In the genomic region with DNA sequence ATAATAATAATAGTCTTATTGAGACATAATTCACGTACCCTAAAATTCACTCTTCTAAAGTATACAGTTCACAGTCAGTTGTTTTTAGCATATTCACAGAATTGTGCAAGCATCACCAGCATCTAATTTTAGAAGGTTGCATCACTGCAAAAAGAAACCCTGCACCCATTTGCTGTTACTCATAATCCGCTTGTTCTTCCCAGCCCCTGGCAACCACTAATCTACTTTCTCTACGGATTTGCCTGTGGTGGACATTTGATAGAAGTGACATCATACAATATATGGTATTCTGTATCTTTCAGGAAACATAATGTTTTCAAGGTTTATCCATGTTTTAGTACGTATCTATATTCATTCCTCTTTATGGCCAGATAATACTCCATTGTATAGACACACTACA, we compare ENCODE assay signal across 15 cellular contexts. TPM values are rescaled to one million over a fixed set of nuclear protein-coding genes. Genes with fewer than 3 reads are reported as not detected.
DNase-seq lines count a peak whose midpoint lies in the region; ATAC-seq and TF ChIP-seq lines count a peak whose summit lies in the region.
"Had no signal": no experiment of that assay in that cellular context is flagged by ENCODE, and none has a peak within 500 bp of the region (broad histone marks: within the 10 kb centered on the region; RNA-seq: fewer than 3 reads in every experiment).

No MANE protein-coding gene starts in this region.

- no peak for TF ChIP-seq POLR2A in vagina (IDR thresholded peaks at IDR 0.05)

- no peak overlapping the region for H3K4me3 ChIP-seq in osteoblast (ENCODE audit: insufficient read depth, low read length)
- H3K4me3 ChIP-seq in vagina = no peak overlapping the region
- H3K4me3 ChIP-seq: cardiac muscle cell, SJSA1 had no signal

- H3K27ac ChIP-seq in osteoblast (ENCODE audit: low read depth, low read length) = peak overlapping the region; percentile 53
- H3K27ac ChIP-seq in vagina = no peak overlapping the region
- H3K27ac ChIP-seq: cardiac muscle cell, KMS-11, SJSA1 had no signal

- peaks cover 8% of the 10 kb centered on the region for H3K4me1 ChIP-seq in osteoblast (ENCODE audit: insufficient read depth, low read length)
- H3K4me1 ChIP-seq in vagina = no peaks in the 10 kb centered on the region
- H3K4me1 ChIP-seq: SJSA1 had no signal

- DNase-seq in EL (peak; percentile 40), NOMO-1 treated with dmso at 0.1 percent for 144 hours (lab: John Stamatoyannopoulos, UW; ENCODE audit: unreplicated experiment) (peak; percentile 28), dedifferentiated amniotic fluid mesenchymal stem cell (ENCODE audit: extremely low spot score) (peak; percentile 38), osteoblast (ENCODE audit: insufficient read length, low spot score, missing footprints) (peak; percentile 71), vagina (ENCODE audit: extremely low spot score in 2 of 2) (no peak), GM10266 (ENCODE audit: extremely low spot score) (no peak), NCI-H2081 (lab: John Stamatoyannopoulos, UW) (no peak)
- DNase-seq: activated CD4-positive, CD25-positive, alpha-beta regulatory T cell treated with anti-CD3 and anti-CD28 coated beads, Interleukin-2, amount 50 U/mL, for 72 hours; activated T-cell treated with anti-CD3 and anti-CD28 coated beads, Interleukin-2, amount 50 U/mL, for 72 hours; NCI-H345; stimulated activated naive B cell treated with anti-CD40 and anti-IgM and Interleukin-4, amounts not matched to agents 10 μg/mL and 1 μg/mL and 100 μg/mL, for 72 hours had no signal

- TF ChIP-seq CTCF in osteoblast (IDR thresholded peaks at IDR 0.05; ENCODE audit: extremely low read depth, low read depth, low read length) = no peak
- TF ChIP-seq CTCF in vagina (IDR thresholded peaks at IDR 0.05) = no peak
- TF ChIP-seq CTCF in GM10266 (IDR thresholded peaks at IDR 0.05; ENCODE audit: control insufficient read depth, insufficient read depth, low read depth, missing control alignments) = no peak

- H3K9me3 ChIP-seq in osteoblast (ENCODE audit: low read depth, low read length) (no peaks in the 10 kb centered on the region), vagina (no peaks in the 10 kb centered on the region)
- H3K9me3 ChIP-seq: SJSA1 had no signal

- H3K4me2 ChIP-seq in osteoblast (ENCODE audit: insufficient read depth, low read length) = peak overlapping the region; percentile 41
- H3K4me2 ChIP-seq: KMS-11 had no signal

- intact Hi-C loops in vagina (cut with DNase I) = no loop called here

- H3K36me3 ChIP-seq in osteoblast (ENCODE audit: insufficient read depth, low read length) (no peaks in the 10 kb centered on the region), vagina (no peaks in the 10 kb centered on the region)
- H3K36me3 ChIP-seq: cardiac muscle cell, SJSA1 had no signal

- H3K27me3 ChIP-seq in osteoblast (ENCODE audit: insufficient read depth, low read length) (no peaks in the 10 kb centered on the region), vagina (no peaks in the 10 kb centered on the region)
- H3K27me3 ChIP-seq: cardiac muscle cell, SJSA1 had no signal

- no peak overlapping the region for H2AFZ ChIP-seq in osteoblast (ENCODE audit: low read length)

- no peaks in the 10 kb centered on the region for H4K20me1 ChIP-seq in osteoblast (ENCODE audit: insufficient read depth, low read length)

- no peaks in the 10 kb centered on the region for H3K79me2 ChIP-seq in osteoblast (ENCODE audit: insufficient read depth, low read length)

- ATAC-seq in GM18907 (IDR thresholded peaks at IDR 0.05; ENCODE audit: unreplicated experiment) = no peak
- ATAC-seq: activated T-cell treated with anti-CD3 and anti-CD28 coated beads, Interleukin-2, amount 50 U/mL, for 72 hours; stimulated activated naive B cell treated with anti-CD40 and anti-IgM and Interleukin-4, amounts not matched to agents 10 μg/mL and 1 μg/mL and 100 μg/mL, for 72 hours had no signal

RNA-seq across cellular contexts. Expression of a gene that starts 41.5 kb away (rescaled TPM):
- under 0.01 and 0.36 TPM in 2 replicates for total RNA-seq in osteoblast
- 3.4 TPM for total RNA-seq in vagina
- total RNA-seq: SJSA1 had no signal

Comparison
In these comparisons a context has a peak if more than half of its experiments do, and no peak if none do; other contexts are left out.
1. DNase-seq: peak in EL (single experiment), NOMO-1 treated with dmso at 0.1 percent for 144 hours (single experiment), dedifferentiated amniotic fluid mesenchymal stem cell (single experiment) and osteoblast (single experiment); none in vagina (0 of 2), GM10266 (single experiment) and NCI-H2081 (0 of 2).